ENCODE assay signal across 28 cellular contexts in the genomic region with DNA sequence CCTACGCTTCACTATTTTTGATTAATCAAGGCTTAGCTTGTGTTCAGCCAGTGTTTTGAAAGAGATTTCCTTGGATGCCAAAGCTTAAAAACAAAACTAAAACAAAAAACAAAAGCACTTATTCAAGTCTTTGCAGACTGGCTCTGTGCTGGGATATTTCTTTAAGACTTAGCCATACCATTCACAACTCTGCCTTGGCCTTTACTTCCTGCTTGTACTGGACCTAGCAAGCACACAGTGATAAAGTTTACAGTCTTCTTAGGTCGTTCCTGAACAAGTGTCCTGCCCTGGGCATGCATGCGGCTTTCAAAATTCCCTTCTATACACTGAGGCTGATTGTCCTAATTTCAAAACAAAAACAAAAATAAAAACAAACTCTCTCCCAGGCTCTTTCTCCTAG.
"Had no signal": no experiment of that assay in that cellular context is flagged by ENCODE, and none has a peak within 500 bp of the region (broad histone marks: within the 10 kb centered on the region; RNA-seq: fewer than 3 reads in every experiment).

No MANE protein-coding gene starts in this region.

- H3K4me1 ChIP-seq: lower lobe of right lung, neural progenitor cell, parathyroid adenoma, prostate gland had no signal

- H3K4me3 Mint-ChIP-seq: dendritic cell treated with granulocyte-macrophage colony-stimulating factor and Interleukin-4, amounts not matched to agents 40 ng/mL and 50 ng/mL, for 4 days; immature natural killer cell; mesothelial cell of epicardium; naive thymus-derived CD4-positive, alpha-beta T cell; nephron; neural progenitor cell; type B pancreatic cell had no signal

- H3K27me3 Mint-ChIP-seq: dendritic cell treated with granulocyte-macrophage colony-stimulating factor and Interleukin-4, amounts not matched to agents 40 ng/mL and 50 ng/mL, for 4 days; naive thymus-derived CD4-positive, alpha-beta T cell; type B pancreatic cell had no signal

- ATAC-seq: left ventricle myocardium superior; lower lobe of right lung; naive thymus-derived CD4-positive, alpha-beta T cell; right cardiac atrium had no signal

- H3K9ac ChIP-seq: neural progenitor cell, parathyroid adenoma had no signal

- H3K27me3 ChIP-seq: esophagus muscularis mucosa, neural progenitor cell, stomach, thyroid gland had no signal

- H3K4me3 ChIP-seq: esophagus muscularis mucosa, lower lobe of right lung, neural progenitor cell, prostate gland, skin epidermis, stomach, thyroid gland had no signal

- H3K4me1 Mint-ChIP-seq: neural progenitor cell had no signal

- H3K4me2 ChIP-seq: neural progenitor cell had no signal

- H3K9me3 ChIP-seq: esophagus muscularis mucosa, lower lobe of right lung, prostate gland, stomach, thyroid gland had no signal

- FAIRE-seq: colon, endothelial cell of umbilical vein, frontal cortex had no signal

- H3K27ac Mint-ChIP-seq: dendritic cell treated with granulocyte-macrophage colony-stimulating factor and Interleukin-4, amounts not matched to agents 40 ng/mL and 50 ng/mL, for 4 days; immature natural killer cell; mesothelial cell of epicardium; nephron; neural progenitor cell; type B pancreatic cell had no signal

- H3K9me3 Mint-ChIP-seq: dendritic cell treated with granulocyte-macrophage colony-stimulating factor and Interleukin-4, amounts not matched to agents 40 ng/mL and 50 ng/mL, for 4 days; immature natural killer cell; naive thymus-derived CD4-positive, alpha-beta T cell; neural progenitor cell; type B pancreatic cell had no signal

- H2AFZ ChIP-seq: neural progenitor cell, parathyroid adenoma had no signal

- DNase-seq: central memory CD4-positive, alpha-beta T cell; effector CD8-positive, alpha-beta T cell; hypothalamus; immature natural killer cell; kidney glomerular epithelial cell; left ventricle myocardium superior; lower lobe of right lung; naive thymus-derived CD4-positive, alpha-beta T cell; right cardiac atrium; stimulated activated CD4-positive, alpha-beta T cell treated with anti-CD3 and anti-CD28 coated beads, Interleukin-12 subunit alpha, Interleukin-12 subunit beta, amount 100 ng/mL, for 4 hours; stimulated activated CD4-positive, alpha-beta T cell treated with anti-CD3 and anti-CD28 coated beads, Interleukin-1b, Interleukin-23, amount 100 ng/mL, for 48 hours; stimulated activated CD4-positive, alpha-beta T cell treated with anti-CD3 and anti-CD28 coated beads, Interleukin-4, amount 100 ng/mL, for 1 hour; stimulated activated CD8-positive, alpha-beta memory T cell treated with anti-CD3 and anti-CD28 coated beads, Interleukin-4, amount 100 ng/mL, for 48 hours; stimulated activated naive CD4-positive, alpha-beta T cell; stomach; thyroid gland had no signal

- H3K27ac ChIP-seq: esophagus muscularis mucosa, lower lobe of right lung, neural progenitor cell, parathyroid adenoma, prostate gland, skin epidermis, stomach, thyroid gland had no signal

- H3K36me3 ChIP-seq: prostate gland had no signal
